ENCODE assay signal across 9 cellular contexts in genomic region chr6:11202513-11203305, GRCh38. TPM values are rescaled to one million over a fixed set of nuclear protein-coding genes. Genes with fewer than 3 reads are reported as not detected.
DNase-seq lines count a peak whose midpoint lies in the region; ATAC-seq lines count a peak whose summit lies in the region.
"Had no signal": no experiment of that assay in that cellular context is flagged by ENCODE, and none has a peak within 500 bp of the region (broad histone marks: within the 10 kb centered on the region; RNA-seq: fewer than 3 reads in every experiment).

No MANE protein-coding gene starts in this region.

- peaks cover 7 to 68% (median 45%) of the 10 kb centered on the region in 5 donors for H3K4me1 ChIP-seq in subcutaneous abdominal adipose tissue (ENCODE audit: control insufficient read depth in 5 of 5, insufficient read depth in 5 of 5, low read length in 5 of 5)

- peaks cover 1% of the 10 kb centered on the region for H3K9me3 Mint-ChIP-seq in activated naive CD8-positive, alpha-beta T cell treated with anti-CD3 and anti-CD28 coated beads, Interleukin-2, amount 10 ng/mL, durations not matched to agents 7 days and 5 days

- peak; percentile 31 to 67 for ATAC-seq in activated CD4-positive, CD25-positive, alpha-beta regulatory T cell treated with anti-CD3 and anti-CD28 coated beads, Interleukin-2, amount 50 U/mL, for 24 hours
- peak; percentile 74 for ATAC-seq in activated naive CD8-positive, alpha-beta T cell treated with anti-CD3 and anti-CD28 coated beads, Interleukin-2, amount 10 ng/mL, durations not matched to agents 7 days and 5 days (ENCODE audit: low read depth)
- ATAC-seq in HG03565 (IDR thresholded peaks at IDR 0.05; ENCODE audit: unreplicated experiment) (no peak), HG03095 (IDR thresholded peaks at IDR 0.05; ENCODE audit: unreplicated experiment) (no peak), GM21360 (IDR thresholded peaks at IDR 0.05; ENCODE audit: unreplicated experiment) (no peak)

- peaks cover 79% of the 10 kb centered on the region for H3K4me1 Mint-ChIP-seq in activated naive CD8-positive, alpha-beta T cell treated with anti-CD3 and anti-CD28 coated beads, Interleukin-2, amount 10 ng/mL, durations not matched to agents 7 days and 5 days

- H3K36me3 ChIP-seq in subcutaneous abdominal adipose tissue (ENCODE audit: control insufficient read depth in 5 of 5, insufficient read depth in 5 of 5, low read length in 5 of 5) = peaks cover 8 to 49% (median 23%) of the 10 kb centered on the region in 5 donors

- no peak overlapping the region for H3K4me3 ChIP-seq in subcutaneous abdominal adipose tissue (ENCODE audit: low read depth in 1 of 5, low read length in 5 of 5)

- H3K9me3 ChIP-seq in subcutaneous abdominal adipose tissue (ENCODE audit: control insufficient read depth in 5 of 5, low read length in 5 of 5) = no peaks in the 10 kb centered on the region

- H3K27me3 ChIP-seq in subcutaneous abdominal adipose tissue (ENCODE audit: control insufficient read depth in 5 of 5, insufficient read depth in 4 of 5, low read length in 5 of 5) = no peaks in the 10 kb centered on the region

- POLR2A ChIA-PET in activated naive CD8-positive, alpha-beta T cell treated with anti-CD3 and anti-CD28 coated beads, Interleukin-2, amount 10 ng/mL, durations not matched to agents 7 days and 5 days (lab: Charles Lee) = interaction anchor here (0.6 to 5.4 kb wide), 17 partner anchors 9 to 511 kb away, joined by 3 to 68 read pairs (median 4); partner anchors contain the start of genes NEDD9 and SMIM13

- H3K27ac ChIP-seq in subcutaneous abdominal adipose tissue (ENCODE audit: low read depth, low read length) = peak overlapping the region; percentile 55
- H3K27ac ChIP-seq: epithelial cell of prostate had no signal

- peaks cover 78% of the 10 kb centered on the region for H3K36me3 Mint-ChIP-seq in activated naive CD8-positive, alpha-beta T cell treated with anti-CD3 and anti-CD28 coated beads, Interleukin-2, amount 10 ng/mL, durations not matched to agents 7 days and 5 days

- H3K27me3 Mint-ChIP-seq in activated naive CD8-positive, alpha-beta T cell treated with anti-CD3 and anti-CD28 coated beads, Interleukin-2, amount 10 ng/mL, durations not matched to agents 7 days and 5 days = no peaks in the 10 kb centered on the region

- no peak overlapping the region for H3K9ac ChIP-seq in subcutaneous abdominal adipose tissue (ENCODE audit: low read length in 5 of 5)

- DNase-seq in activated CD4-positive, CD25-positive, alpha-beta regulatory T cell treated with anti-CD3 and anti-CD28 coated beads, Interleukin-2, amount 50 U/mL, for 72 hours = no peak
- DNase-seq in activated naive CD8-positive, alpha-beta T cell treated with anti-CD3 and anti-CD28 coated beads, Interleukin-2, amount 10 ng/mL, durations not matched to agents 7 days and 5 days = no peak
- peak; percentile 71 for DNase-seq in islet precursor cell

- H3K4me3 Mint-ChIP-seq in activated naive CD8-positive, alpha-beta T cell treated with anti-CD3 and anti-CD28 coated beads, Interleukin-2, amount 10 ng/mL, durations not matched to agents 7 days and 5 days = peak overlapping the region; percentile 74

- H3K27ac Mint-ChIP-seq in activated naive CD8-positive, alpha-beta T cell treated with anti-CD3 and anti-CD28 coated beads, Interleukin-2, amount 10 ng/mL, durations not matched to agents 7 days and 5 days = peak overlapping the region; percentile 98

RNA-seq across cellular contexts. Expression of gene NEDD9, which starts 29.8 kb away (rescaled TPM):
- 10 to 100 TPM; 72.2 to 80.8 TPM for total RNA-seq in activated naive CD8-positive, alpha-beta T cell treated with anti-CD3 and anti-CD28 coated beads, Interleukin-2, amount 10 ng/mL, durations not matched to agents 7 days and 5 days

Comparison
In these comparisons a context has a peak if more than half of its experiments do, and no peak if none do; other contexts are left out.
1. ATAC-seq: peak in activated CD4-positive, CD25-positive, alpha-beta regulatory T cell treated with anti-CD3 and anti-CD28 coated beads, Interleukin-2, amount 50 U/mL, for 24 hours (2 of 2) and activated naive CD8-positive, alpha-beta T cell treated with anti-CD3 and anti-CD28 coated beads, Interleukin-2, amount 10 ng/mL, durations not matched to agents 7 days and 5 days (single experiment); none in HG03565 (single experiment), HG03095 (single experiment) and GM21360 (single experiment).